21 cellular contexts compared by ENCODE assay signal in the genomic region with DNA sequence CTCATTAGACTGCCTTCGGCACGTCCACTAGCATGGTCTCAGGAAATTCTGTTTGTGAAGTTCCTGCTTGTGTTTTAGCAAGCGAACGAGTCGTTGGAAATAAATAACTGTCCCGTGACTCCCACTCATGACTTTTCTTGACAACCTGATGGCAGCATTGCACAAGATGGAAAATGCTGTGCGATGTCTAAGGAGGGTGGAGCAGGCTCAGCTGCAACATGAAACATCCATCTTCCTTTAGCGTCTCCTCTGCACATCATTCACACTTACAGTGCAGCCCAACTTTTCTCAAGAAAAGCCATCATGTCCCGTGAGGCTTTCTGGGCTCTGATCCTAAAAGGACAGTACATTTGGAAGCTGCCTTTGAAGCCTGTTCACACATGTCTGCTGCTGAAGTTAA.
DNase-seq lines count a peak whose midpoint lies in the region; ATAC-seq, FAIRE-seq and TF ChIP-seq lines count a peak whose summit lies in the region.
"Had no signal": no experiment of that assay in that cellular context is flagged by ENCODE, and none has a peak within 500 bp of the region (broad histone marks: within the 10 kb centered on the region; RNA-seq: fewer than 3 reads in every experiment).

No MANE protein-coding gene starts in this region.

- H3K27me3 Mint-ChIP-seq in chondrocyte (ENCODE audit: low read depth) = no peaks in the 10 kb centered on the region
- H3K27me3 Mint-ChIP-seq: activated naive CD8-positive, alpha-beta T cell treated with anti-CD3 and anti-CD28 coated beads, Interleukin-2, amount 50 U/mL, for 24 hours; central memory CD8-positive, alpha-beta T cell had no signal

- no peak overlapping the region for H2AFZ ChIP-seq in SK-N-SH (ENCODE audit: low read depth)

- H3K27me3 ChIP-seq in SK-N-SH (ENCODE audit: insufficient read depth) = no peaks in the 10 kb centered on the region
- no peaks in the 10 kb centered on the region for H3K27me3 ChIP-seq in ovary
- H3K27me3 ChIP-seq: pancreas had no signal

- POLR2A ChIA-PET in SK-N-SH (lab: Yijun Ruan, JAX) = no interaction called here

- DNase-seq in SK-N-SH (no peak), chondrocyte (ENCODE audit: low spot score) (no peak), myocyte (ENCODE audit: low read depth) (peak; percentile 24), ovary (no peak), NCI-H510A treated with DMSO at 0.1 percent for 48 hours (lab: John Stamatoyannopoulos, UW) (no peak), GM12892 (ENCODE audit: insufficient read length) (no peak)
- DNase-seq: activated CD4-positive, alpha-beta T cell treated with anti-CD3 and anti-CD28 coated beads, Interleukin-2, amount 50 U/mL, for 48 hours; activated naive CD8-positive, alpha-beta T cell treated with anti-CD3 and anti-CD28 coated beads, Interleukin-2, amount 50 U/mL, for 24 hours; activated T-cell treated with anti-CD3 and anti-CD28 coated beads, Interleukin-2, amount 50 U/mL, for 72 hours; glutamatergic neuron; Kasumi-1; NCI-H1694; pancreas; stimulated activated CD4-positive, alpha-beta T cell treated with anti-CD3 and anti-CD28 coated beads, Interleukin-15, amount 100 ng/mL, for 24 hours; T-helper 9 cell had no signal

- H3K4me1 ChIP-seq in SK-N-SH (ENCODE audit: control insufficient read depth in 1 of 2, insufficient read depth in 2 of 2, low read depth in 1 of 2, low read length in 1 of 2) (no peaks in the 10 kb centered on the region), ovary (ENCODE audit: insufficient read depth) (no peaks in the 10 kb centered on the region)
- H3K4me1 ChIP-seq: pancreas had no signal

- no peaks in the 10 kb centered on the region for H3K36me3 Mint-ChIP-seq in chondrocyte (ENCODE audit: low read depth)

- no peak overlapping the region for H3K4me2 ChIP-seq in SK-N-SH

- TF ChIP-seq EP300 in SK-N-SH (IDR thresholded peaks at IDR 0.05; ENCODE audit: borderline replicate concordance in 1 of 2, low read depth in 1 of 2, low read length in 1 of 2) (no peak), ovary (IDR thresholded peaks at IDR 0.05) (no peak)

- CTCF ChIA-PET in SK-N-SH (lab: Yijun Ruan, JAX) = no interaction called here

- 59% methylated on average over 8 of the region's 9 CpGs for WGBS in SK-N-SH (ENCODE audit: low lambda C conversion rate)
- WGBS in ovary, 3 donors = 12 to 14% (median 14%) methylated on average over 9 of the region's 9 CpGs

- H3K4me3 ChIP-seq in SK-N-SH (ENCODE audit: low read depth in 2 of 2, low read length in 1 of 2) (no peak overlapping the region), ovary (no peak overlapping the region)
- H3K4me3 ChIP-seq: pancreas had no signal

- peaks cover 6% of the 10 kb centered on the region for H3K9me3 Mint-ChIP-seq in chondrocyte (ENCODE audit: low read depth)

- H3K9ac ChIP-seq in SK-N-SH = no peak overlapping the region

- H4K20me1 ChIP-seq in SK-N-SH (ENCODE audit: insufficient read depth) = no peaks in the 10 kb centered on the region

- no peaks in the 10 kb centered on the region for H3K9me2 ChIP-seq in SK-N-SH

- FAIRE-seq in GM12892 (lab: Jason Lieb, UNC) = no peak
- FAIRE-seq: A204.1, endometrium, islet of Langerhans, pancreas had no signal

- no peaks in the 10 kb centered on the region for H3K79me2 ChIP-seq in SK-N-SH (ENCODE audit: insufficient read depth)

- TF ChIP-seq RAD21 in SK-N-SH (IDR thresholded peaks at IDR 0.05; ENCODE audit: low read length) = peak; percentile 38

- H3F3A ChIP-seq in SK-N-SH (replicated peaks; ENCODE audit: insufficient read depth) = no peaks in the 10 kb centered on the region

- intact Hi-C loops in ovary (cut with DNase I) = no loop called here

- no peak overlapping the region for H3K4me3 Mint-ChIP-seq in chondrocyte (ENCODE audit: unreplicated experiment)
- H3K4me3 Mint-ChIP-seq: activated naive CD8-positive, alpha-beta T cell treated with anti-CD3 and anti-CD28 coated beads, Interleukin-2, amount 50 U/mL, for 24 hours; activated T-cell treated with anti-CD3 and anti-CD28 coated beads, Interleukin-2, amount 50 U/mL, for 72 hours; central memory CD8-positive, alpha-beta T cell had no signal

- peak overlapping the region; percentile 2 for H3K27ac Mint-ChIP-seq in chondrocyte (ENCODE audit: unreplicated experiment)
- H3K27ac Mint-ChIP-seq: activated naive CD8-positive, alpha-beta T cell treated with anti-CD3 and anti-CD28 coated beads, Interleukin-2, amount 50 U/mL, for 24 hours; activated T-cell treated with anti-CD3 and anti-CD28 coated beads, Interleukin-2, amount 50 U/mL, for 72 hours had no signal

- peaks cover 39% of the 10 kb centered on the region for H3K4me1 Mint-ChIP-seq in chondrocyte (ENCODE audit: low read depth)
- H3K4me1 Mint-ChIP-seq: activated naive CD8-positive, alpha-beta T cell treated with anti-CD3 and anti-CD28 coated beads, Interleukin-2, amount 50 U/mL, for 24 hours; central memory CD8-positive, alpha-beta T cell had no signal

- H3K27ac ChIP-seq in SK-N-SH (ENCODE audit: low read depth in 2 of 2, low read length in 1 of 2) = no peak overlapping the region
- H3K27ac ChIP-seq in ovary = no peak overlapping the region
- H3K27ac ChIP-seq: pancreas had no signal

- H3K36me3 ChIP-seq in SK-N-SH (replicated peaks in 1 of 2; ENCODE audit: control insufficient read depth in 1 of 2, insufficient read depth in 2 of 2, low read length in 1 of 2) = no peaks in the 10 kb centered on the region
- no peaks in the 10 kb centered on the region for H3K36me3 ChIP-seq in ovary
- H3K36me3 ChIP-seq: pancreas had no signal

- no peak for TF ChIP-seq CTCF in SK-N-SH (IDR thresholded peaks at IDR 0.05)
- peak; percentile 60 for TF ChIP-seq CTCF in chondrocyte (IDR thresholded peaks at IDR 0.05)
- TF ChIP-seq CTCF in ovary (IDR thresholded peaks at IDR 0.05) = no peak

- TF ChIP-seq POLR2A in ovary (IDR thresholded peaks at IDR 0.05) (no peak), GM12892 (IDR thresholded peaks at IDR 0.05; ENCODE audit: low read depth, low read length) (no peak)

- ATAC-seq in SK-N-SH treated with all-trans-retinoic acid at 6 μM for 48 hours = no peak
- no peak for ATAC-seq in HG02885 (IDR thresholded peaks at IDR 0.05; ENCODE audit: poor library complexity, unreplicated experiment)
- ATAC-seq: activated naive CD8-positive, alpha-beta T cell treated with anti-CD3 and anti-CD28 coated beads, Interleukin-2, amount 50 U/mL, for 24 hours; activated T-cell treated with anti-CD3 and anti-CD28 coated beads, Interleukin-2, amount 50 U/mL, for 72 hours; pancreas had no signal

- H3K9me3 ChIP-seq in SK-N-SH = no peaks in the 10 kb centered on the region
- no peaks in the 10 kb centered on the region for H3K9me3 ChIP-seq in ovary
- H3K9me3 ChIP-seq: pancreas had no signal

TF ChIP-seq in SK-N-SH, 30 proteins besides CTCF, POLR2A, EP300 and RAD21:
- TF ChIP-seq EZH2phosphoT487 (IDR thresholded peaks at IDR 0.05; ENCODE audit: borderline replicate concordance, low read depth) (no peak), TAF1 (IDR thresholded peaks at IDR 0.05; ENCODE audit: borderline replicate concordance, low read depth, low read length) (no peak), NRF1 (IDR thresholded peaks at IDR 0.05; ENCODE audit: low read depth, low read length) (no peak), RXRA (IDR thresholded peaks at IDR 0.05; ENCODE audit: borderline replicate concordance, low read depth) (no peak), USF2 (IDR thresholded peaks at IDR 0.05; ENCODE audit: borderline replicate concordance, low read depth, low read length) (no peak), TEAD4 (IDR thresholded peaks at IDR 0.05; ENCODE audit: borderline replicate concordance, insufficient read depth) (no peak), ELF1 (IDR thresholded peaks at IDR 0.05) (no peak), MEF2A (IDR thresholded peaks at IDR 0.05; ENCODE audit: borderline replicate concordance, low read depth) (no peak), GATA2 (CRISPR knock-in tag; IDR thresholded peaks at IDR 0.05) (no peak)
- TF ChIP-seq, protein P1, sequence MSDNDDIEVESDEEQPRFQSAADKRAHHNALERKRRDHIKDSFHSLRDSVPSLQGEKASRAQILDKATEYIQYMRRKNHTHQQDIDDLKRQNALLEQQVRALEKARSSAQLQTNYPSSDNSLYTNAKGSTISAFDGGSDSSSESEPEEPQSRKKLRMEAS (IDR thresholded peaks at IDR 0.05; ENCODE audit: low read depth) = no peak

TF ChIP-seq in SK-N-SH treated with all-trans-retinoic acid at 6 μM for 48 hours, 23 proteins besides CTCF, POLR2A, EP300 and RAD21:
- no peak for TF ChIP-seq BACH2 (CRISPR knock-in tag; IDR thresholded peaks at IDR 0.05; ENCODE audit: borderline replicate concordance)
- TF ChIP-seq CSRNP3 (CRISPR knock-in tag; IDR thresholded peaks at IDR 0.05) = no peak
- no peak for TF ChIP-seq PPARA (CRISPR knock-in tag; IDR thresholded peaks at IDR 0.05; ENCODE audit: borderline replicate concordance)
- TF ChIP-seq TOX (CRISPR knock-in tag; IDR thresholded peaks at IDR 0.05; ENCODE audit: borderline replicate concordance) = no peak
- TF ChIP-seq ARNTL (CRISPR knock-in tag; IDR thresholded peaks at IDR 0.05; ENCODE audit: borderline replicate concordance, low read depth) = no peak
- TF ChIP-seq GLIS3 (CRISPR knock-in tag; IDR thresholded peaks at IDR 0.05) = no peak
- no peak for TF ChIP-seq ESRRG (CRISPR knock-in tag; IDR thresholded peaks at IDR 0.05)
- no peak for TF ChIP-seq ZNF70 (CRISPR knock-in tag; IDR thresholded peaks at IDR 0.05)
- no peak for TF ChIP-seq SNAI2 (CRISPR knock-in tag; IDR thresholded peaks at IDR 0.05)
- TF ChIP-seq RARB (CRISPR knock-in tag; IDR thresholded peaks at IDR 0.05) = no peak
- no peak for TF ChIP-seq TCF4 (CRISPR knock-in tag; IDR thresholded peaks at IDR 0.05; ENCODE audit: borderline replicate concordance)
- TF ChIP-seq OSR1 (CRISPR knock-in tag; IDR thresholded peaks at IDR 0.05) = no peak
